1 cellular context compared by ENCODE assay signal in genomic region chr10:120505056-120505455, GRCh38.
TF ChIP-seq lines count a peak whose summit lies in the region.

No MANE protein-coding gene starts in this region.

TF ChIP-seq in GM23338, 12 proteins besides CTCF, POLR2A, EP300 and RAD21:
- TF ChIP-seq ZNF462 (CRISPR knock-in tag; IDR thresholded peaks at IDR 0.05) (no peak), ETS1 (IDR thresholded peaks at IDR 0.05) (no peak), ZNF114 (CRISPR knock-in tag; IDR thresholded peaks at IDR 0.05) (no peak), EZH2phosphoT487 (IDR thresholded peaks at IDR 0.05; ENCODE audit: unreplicated experiment) (no peak), EZH2 (IDR thresholded peaks at IDR 0.05; ENCODE audit: low read depth, unreplicated experiment) (no peak), NANOG (IDR thresholded peaks at IDR 0.05; ENCODE audit: borderline replicate concordance) (no peak), ZNF331 (CRISPR knock-in tag; IDR thresholded peaks at IDR 0.05; ENCODE audit: low read depth) (no peak), POLR2AphosphoS5 (IDR thresholded peaks at IDR 0.05; ENCODE audit: low read depth) (no peak), JUNB (IDR thresholded peaks at IDR 0.05; ENCODE audit: unreplicated experiment) (no peak), CREB1 (CRISPR knock-in tag; IDR thresholded peaks at IDR 0.05; ENCODE audit: low read depth) (no peak), REST (IDR thresholded peaks at IDR 0.05; ENCODE audit: unreplicated experiment) (no peak), STAT1 (IDR thresholded peaks at IDR 0.05; ENCODE audit: unreplicated experiment) (no peak)
